In genomic region chr16:30371248-30371816, GRCh38 we compare ENCODE assay signal across 1 cellular context.
TF ChIP-seq lines count a peak whose summit lies in the region.

No MANE protein-coding gene starts in this region.

TF ChIP-seq in HEK293, 187 proteins besides CTCF, POLR2A, EP300 and RAD21 (continued from another document and continues in another):
- TF ChIP-seq, protein P1, sequence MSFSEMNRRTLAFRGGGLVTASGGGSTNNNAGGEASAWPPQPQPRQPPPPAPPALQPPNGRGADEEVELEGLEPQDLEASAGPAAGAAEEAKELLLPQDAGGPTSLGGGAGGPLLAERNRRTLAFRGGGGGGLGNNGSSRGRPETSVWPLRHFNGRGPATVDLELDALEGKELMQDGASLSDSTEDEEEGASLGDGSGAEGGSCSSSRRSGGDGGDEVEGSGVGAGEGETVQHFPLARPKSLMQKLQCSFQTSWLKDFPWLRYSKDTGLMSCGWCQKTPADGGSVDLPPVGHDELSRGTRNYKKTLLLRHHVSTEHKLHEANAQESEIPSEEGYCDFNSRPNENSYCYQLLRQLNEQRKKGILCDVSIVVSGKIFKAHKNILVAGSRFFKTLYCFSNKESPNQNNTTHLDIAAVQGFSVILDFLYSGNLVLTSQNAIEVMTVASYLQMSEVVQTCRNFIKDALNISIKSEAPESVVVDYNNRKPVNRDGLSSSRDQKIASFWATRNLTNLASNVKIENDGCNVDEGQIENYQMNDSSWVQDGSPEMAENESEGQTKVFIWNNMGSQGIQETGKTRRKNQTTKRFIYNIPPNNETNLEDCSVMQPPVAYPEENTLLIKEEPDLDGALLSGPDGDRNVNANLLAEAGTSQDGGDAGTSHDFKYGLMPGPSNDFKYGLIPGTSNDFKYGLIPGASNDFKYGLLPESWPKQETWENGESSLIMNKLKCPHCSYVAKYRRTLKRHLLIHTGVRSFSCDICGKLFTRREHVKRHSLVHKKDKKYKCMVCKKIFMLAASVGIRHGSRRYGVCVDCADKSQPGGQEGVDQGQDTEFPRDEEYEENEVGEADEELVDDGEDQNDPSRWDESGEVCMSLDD (tag by site-specific recombination; IDR thresholded peaks at IDR 0.05) = no peak
- no peak for TF ChIP-seq ZNF596 (tag by site-specific recombination; IDR thresholded peaks at IDR 0.05)
- TF ChIP-seq GLIS2 (tag by site-specific recombination; IDR thresholded peaks at IDR 0.05) = no peak; the same call in 1 of the 2 replicates
- TF ChIP-seq ZNF473 (tag by site-specific recombination; IDR thresholded peaks at IDR 0.05) = no peak
- TF ChIP-seq ZNF146 (tag by site-specific recombination; IDR thresholded peaks at IDR 0.05) = no peak
- no peak for TF ChIP-seq ZNF10 (tag by site-specific recombination; IDR thresholded peaks at IDR 0.05)
- TF ChIP-seq ZNF121 (tag by site-specific recombination; IDR thresholded peaks at IDR 0.05) = no peak
- TF ChIP-seq ZNF791 (tag by site-specific recombination; IDR thresholded peaks at IDR 0.05) = no peak
- 0 out of 2 replicates have a peak, but pooled peaks have one; percentile 49 for TF ChIP-seq ZNF639 (tag by site-specific recombination; IDR thresholded peaks at IDR 0.05)
- peak; percentile 64; the same call in 1 of the 2 replicates for TF ChIP-seq KLF9 (tag by site-specific recombination; IDR thresholded peaks at IDR 0.05; ENCODE audit: low read depth)
- TF ChIP-seq ZNF558 (tag by site-specific recombination; IDR thresholded peaks at IDR 0.05) = no peak; the same call in 1 of the 2 replicates
- TF ChIP-seq ZNF660 (tag by site-specific recombination; IDR thresholded peaks at IDR 0.05) = peak; percentile 30; the same call in 1 of the 2 replicates
- no peak for TF ChIP-seq ZNF148 (tag by site-specific recombination; IDR thresholded peaks at IDR 0.05; ENCODE audit: borderline replicate concordance)
- peak; percentile 77 for TF ChIP-seq PATZ1 (tag by site-specific recombination; IDR thresholded peaks at IDR 0.05)
- no peak for TF ChIP-seq SCRT2 (tag by site-specific recombination; IDR thresholded peaks at IDR 0.05)
- TF ChIP-seq TRIM28 (IDR thresholded peaks at IDR 0.05; ENCODE audit: borderline replicate concordance, low read length) = no peak
- TF ChIP-seq ZNF658 (tag by site-specific recombination; IDR thresholded peaks at IDR 0.05) = no peak
- no peak for TF ChIP-seq ZNF670 (tag by site-specific recombination; IDR thresholded peaks at IDR 0.05; ENCODE audit: low read depth)
- TF ChIP-seq, protein P2, sequence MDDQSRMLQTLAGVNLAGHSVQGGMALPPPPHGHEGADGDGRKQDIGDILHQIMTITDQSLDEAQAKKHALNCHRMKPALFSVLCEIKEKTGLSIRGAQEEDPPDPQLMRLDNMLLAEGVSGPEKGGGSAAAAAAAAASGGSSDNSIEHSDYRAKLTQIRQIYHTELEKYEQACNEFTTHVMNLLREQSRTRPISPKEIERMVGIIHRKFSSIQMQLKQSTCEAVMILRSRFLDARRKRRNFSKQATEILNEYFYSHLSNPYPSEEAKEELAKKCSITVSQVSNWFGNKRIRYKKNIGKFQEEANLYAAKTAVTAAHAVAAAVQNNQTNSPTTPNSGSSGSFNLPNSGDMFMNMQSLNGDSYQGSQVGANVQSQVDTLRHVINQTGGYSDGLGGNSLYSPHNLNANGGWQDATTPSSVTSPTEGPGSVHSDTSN (CRISPR knock-in tag; IDR thresholded peaks at IDR 0.05) = no peak
- no peak for TF ChIP-seq BCL11A (tag by site-specific recombination; IDR thresholded peaks at IDR 0.05; ENCODE audit: low read depth)
- no peak for TF ChIP-seq ZNF624 (tag by site-specific recombination; IDR thresholded peaks at IDR 0.05)
- no peak for TF ChIP-seq SETDB1 (IDR thresholded peaks at IDR 0.05; ENCODE audit: insufficient read length, low read length)
- no peak for TF ChIP-seq ZBTB1 (tag by site-specific recombination; IDR thresholded peaks at IDR 0.05)
- TF ChIP-seq ZNF416 (tag by site-specific recombination; IDR thresholded peaks at IDR 0.05) = no peak
- peak; percentile 13; the same call in 1 of the 2 replicates for TF ChIP-seq WT1 (tag by site-specific recombination; IDR thresholded peaks at IDR 0.05)
- peak; percentile 30; the same call in 1 of the 2 replicates for TF ChIP-seq ZBTB8A (tag by site-specific recombination; IDR thresholded peaks at IDR 0.05)
- no peak for TF ChIP-seq RBAK (tag by site-specific recombination; IDR thresholded peaks at IDR 0.05)
- no peak for TF ChIP-seq ZNF571 (tag by site-specific recombination; IDR thresholded peaks at IDR 0.05)
- no peak for TF ChIP-seq ZNF785 (tag by site-specific recombination; IDR thresholded peaks at IDR 0.05)
- no peak for TF ChIP-seq MZF1 (tag by site-specific recombination; IDR thresholded peaks at IDR 0.05; ENCODE audit: borderline replicate concordance)
- TF ChIP-seq ZNF133 (tag by site-specific recombination; IDR thresholded peaks at IDR 0.05) = no peak
- peak; percentile 65; the same call in 1 of the 2 replicates for TF ChIP-seq SP7 (tag by site-specific recombination; IDR thresholded peaks at IDR 0.05)
- TF ChIP-seq, protein P3, sequence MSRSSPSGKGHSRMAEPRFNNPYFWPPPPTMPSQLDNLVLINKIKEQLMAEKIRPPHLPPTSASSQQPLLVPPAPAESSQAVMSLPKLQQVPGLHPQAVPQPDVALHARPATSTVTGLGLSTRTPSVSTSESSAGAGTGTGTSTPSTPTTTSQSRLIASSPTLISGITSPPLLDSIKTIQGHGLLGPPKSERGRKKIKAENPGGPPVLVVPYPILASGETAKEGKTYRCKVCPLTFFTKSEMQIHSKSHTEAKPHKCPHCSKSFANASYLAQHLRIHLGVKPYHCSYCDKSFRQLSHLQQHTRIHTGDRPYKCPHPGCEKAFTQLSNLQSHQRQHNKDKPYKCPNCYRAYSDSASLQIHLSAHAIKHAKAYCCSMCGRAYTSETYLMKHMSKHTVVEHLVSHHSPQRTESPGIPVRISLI (tag by site-specific recombination; IDR thresholded peaks at IDR 0.05) = no peak
- TF ChIP-seq, protein P4, sequence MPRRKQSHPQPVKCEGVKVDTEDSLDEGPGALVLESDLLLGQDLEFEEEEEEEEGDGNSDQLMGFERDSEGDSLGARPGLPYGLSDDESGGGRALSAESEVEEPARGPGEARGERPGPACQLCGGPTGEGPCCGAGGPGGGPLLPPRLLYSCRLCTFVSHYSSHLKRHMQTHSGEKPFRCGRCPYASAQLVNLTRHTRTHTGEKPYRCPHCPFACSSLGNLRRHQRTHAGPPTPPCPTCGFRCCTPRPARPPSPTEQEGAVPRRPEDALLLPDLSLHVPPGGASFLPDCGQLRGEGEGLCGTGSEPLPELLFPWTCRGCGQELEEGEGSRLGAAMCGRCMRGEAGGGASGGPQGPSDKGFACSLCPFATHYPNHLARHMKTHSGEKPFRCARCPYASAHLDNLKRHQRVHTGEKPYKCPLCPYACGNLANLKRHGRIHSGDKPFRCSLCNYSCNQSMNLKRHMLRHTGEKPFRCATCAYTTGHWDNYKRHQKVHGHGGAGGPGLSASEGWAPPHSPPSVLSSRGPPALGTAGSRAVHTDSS (tag by site-specific recombination; IDR thresholded peaks at IDR 0.05) = no peak
- TF ChIP-seq ZNF221 (tag by site-specific recombination; IDR thresholded peaks at IDR 0.05; ENCODE audit: borderline replicate concordance) = no peak
- 0 out of 2 replicates have a peak, but pooled peaks have one; percentile 27 for TF ChIP-seq ZNF24 (tag by site-specific recombination; IDR thresholded peaks at IDR 0.05)
- TF ChIP-seq ZNF23 (tag by site-specific recombination; IDR thresholded peaks at IDR 0.05; ENCODE audit: borderline replicate concordance) = no peak
- TF ChIP-seq ZNF501 (tag by site-specific recombination; IDR thresholded peaks at IDR 0.05) = no peak
- TF ChIP-seq ZNF561 (tag by site-specific recombination; IDR thresholded peaks at IDR 0.05; ENCODE audit: borderline replicate concordance) = no peak
- no peak for TF ChIP-seq ZNF354C (tag by site-specific recombination; IDR thresholded peaks at IDR 0.05; ENCODE audit: borderline replicate concordance, low read depth)
- no peak for TF ChIP-seq ZNF777 (tag by site-specific recombination; IDR thresholded peaks at IDR 0.05; ENCODE audit: borderline replicate concordance)
- TF ChIP-seq, protein P5, sequence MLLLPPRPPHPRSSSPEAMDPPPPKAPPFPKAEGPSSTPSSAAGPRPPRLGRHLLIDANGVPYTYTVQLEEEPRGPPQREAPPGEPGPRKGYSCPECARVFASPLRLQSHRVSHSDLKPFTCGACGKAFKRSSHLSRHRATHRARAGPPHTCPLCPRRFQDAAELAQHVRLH (tag by site-specific recombination; IDR thresholded peaks at IDR 0.05) = no peak
- TF ChIP-seq GFI1B (tag by site-specific recombination; IDR thresholded peaks at IDR 0.05) = no peak; the same call in 1 of the 2 replicates
- TF ChIP-seq ZNF555 (tag by site-specific recombination; conservative IDR thresholded peaks at IDR 0.05) = no peak
- TF ChIP-seq ZNF792 (tag by site-specific recombination; IDR thresholded peaks at IDR 0.05) = no peak; the same call in 1 of the 2 replicates
- TF ChIP-seq ZNF157 (tag by site-specific recombination; IDR thresholded peaks at IDR 0.05) = no peak
- TF ChIP-seq ZNF26 (tag by site-specific recombination; IDR thresholded peaks at IDR 0.05) = no peak
- no peak for TF ChIP-seq ZNF544 (tag by site-specific recombination; IDR thresholded peaks at IDR 0.05)
- TF ChIP-seq ZEB2 (tag by site-specific recombination; IDR thresholded peaks at IDR 0.05) = peak; percentile 89
- TF ChIP-seq ZNF629 (tag by site-specific recombination; IDR thresholded peaks at IDR 0.05) = 0 out of 2 replicates have a peak, but pooled peaks have one; percentile 29
- TF ChIP-seq ZBTB17 (tag by site-specific recombination; IDR thresholded peaks at IDR 0.05) = peak; percentile 83
- TF ChIP-seq ZNF621 (tag by site-specific recombination; IDR thresholded peaks at IDR 0.05) = no peak
- TF ChIP-seq, protein P6, sequence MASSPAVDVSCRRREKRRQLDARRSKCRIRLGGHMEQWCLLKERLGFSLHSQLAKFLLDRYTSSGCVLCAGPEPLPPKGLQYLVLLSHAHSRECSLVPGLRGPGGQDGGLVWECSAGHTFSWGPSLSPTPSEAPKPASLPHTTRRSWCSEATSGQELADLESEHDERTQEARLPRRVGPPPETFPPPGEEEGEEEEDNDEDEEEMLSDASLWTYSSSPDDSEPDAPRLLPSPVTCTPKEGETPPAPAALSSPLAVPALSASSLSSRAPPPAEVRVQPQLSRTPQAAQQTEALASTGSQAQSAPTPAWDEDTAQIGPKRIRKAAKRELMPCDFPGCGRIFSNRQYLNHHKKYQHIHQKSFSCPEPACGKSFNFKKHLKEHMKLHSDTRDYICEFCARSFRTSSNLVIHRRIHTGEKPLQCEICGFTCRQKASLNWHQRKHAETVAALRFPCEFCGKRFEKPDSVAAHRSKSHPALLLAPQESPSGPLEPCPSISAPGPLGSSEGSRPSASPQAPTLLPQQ (tag by site-specific recombination; IDR thresholded peaks at IDR 0.05) = peak; percentile 79
- TF ChIP-seq ZNF292 (tag by site-specific recombination; IDR thresholded peaks at IDR 0.05; ENCODE audit: borderline replicate concordance, low read depth) = peak; percentile 37; the same call in 1 of the 2 replicates
- TF ChIP-seq ZNF2 (tag by site-specific recombination; IDR thresholded peaks at IDR 0.05) = 0 out of 2 replicates have a peak, but pooled peaks have one; percentile 20
